In the genomic region with DNA sequence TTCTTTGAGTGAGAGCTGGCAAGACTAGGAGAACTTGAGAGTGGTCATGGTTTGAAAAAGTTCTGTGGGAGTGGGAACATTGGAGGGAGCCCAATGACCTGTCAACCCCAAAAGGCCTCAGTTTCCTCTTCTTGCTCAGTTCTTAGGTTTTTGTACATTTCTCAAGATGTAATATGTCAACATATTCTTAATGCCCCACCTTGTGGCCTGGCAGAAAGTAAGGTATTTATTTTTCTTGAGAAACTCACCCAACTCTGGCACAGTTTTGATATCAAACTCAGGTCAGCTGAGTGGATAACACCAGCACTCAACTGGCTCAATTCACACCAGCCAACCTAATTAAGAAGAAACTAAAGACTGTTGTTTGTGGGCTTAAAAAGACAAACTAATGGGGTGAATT, we compare ENCODE assay signal across 17 cellular contexts.
"Had no signal": no experiment of that assay in that cellular context is flagged by ENCODE, and none has a peak within 500 bp of the region (broad histone marks: within the 10 kb centered on the region; RNA-seq: fewer than 3 reads in every experiment).

No MANE protein-coding gene starts in this region.

- H3K4me1 ChIP-seq: parathyroid adenoma, testis, upper lobe of right lung had no signal

- H3K36me3 ChIP-seq: upper lobe of right lung had no signal

- H3K4me3 Mint-ChIP-seq: activated naive CD8-positive, alpha-beta T cell treated with anti-CD3 and anti-CD28 coated beads for 36 hours; stimulated activated naive CD8-positive, alpha-beta T cell treated with anti-CD3 and anti-CD28 coated beads, Interleukin-15, amount 100 ng/mL, for 72 hours; T-helper 2 cell treated with Interferon-gamma antibody and Interleukin-4, amounts not matched to agents 5 μg/mL and 100 μg/mL, for 36 hours had no signal

- ATAC-seq: stimulated activated naive CD8-positive, alpha-beta T cell treated with anti-CD3 and anti-CD28 coated beads, Interleukin-15, amount 100 ng/mL, for 72 hours; upper lobe of right lung had no signal

- H3K4me1 Mint-ChIP-seq: activated naive CD8-positive, alpha-beta T cell treated with anti-CD3 and anti-CD28 coated beads for 36 hours; stimulated activated naive CD8-positive, alpha-beta T cell treated with anti-CD3 and anti-CD28 coated beads, Interleukin-15, amount 100 ng/mL, for 72 hours had no signal

- H3K36me3 Mint-ChIP-seq: activated naive CD8-positive, alpha-beta T cell treated with anti-CD3 and anti-CD28 coated beads for 36 hours had no signal

- H3K27ac ChIP-seq: parathyroid adenoma, skin epidermis, testis, upper lobe of right lung had no signal

- H3K9me3 ChIP-seq: testis, upper lobe of right lung had no signal

- H3K27me3 ChIP-seq: testis, upper lobe of right lung had no signal

- DNase-seq: activated CD4-positive, alpha-beta T cell treated with anti-CD3 and anti-CD28 coated beads, Interleukin-2, amount 50 U/mL, for 4 hours; activated CD4-positive, CD25-positive, alpha-beta regulatory T cell treated with anti-CD3 and anti-CD28 coated beads, Interleukin-2, amount 50 U/mL, for 72 hours; activated gamma-delta T cell; activated naive CD8-positive, alpha-beta T cell treated with anti-CD3 and anti-CD28 coated beads for 36 hours; activated T-cell treated with anti-CD3 and anti-CD28 coated beads, Interleukin-2, amount 50 U/mL, for 1 hour; aorta; central memory CD4-positive, alpha-beta T cell; hippocampal formation; kidney glomerular epithelial cell; retina; stimulated activated CD4-positive, alpha-beta T cell treated with anti-CD3 and anti-CD28 coated beads, Interleukin-4, amount 100 ng/mL, for 4 hours; stimulated activated naive CD8-positive, alpha-beta T cell treated with anti-CD3 and anti-CD28 coated beads, Interleukin-15, amount 100 ng/mL, for 72 hours; testis; upper lobe of right lung had no signal

- H3K4me3 ChIP-seq: skin epidermis, testis, upper lobe of right lung had no signal

- H3K27ac Mint-ChIP-seq: activated naive CD8-positive, alpha-beta T cell treated with anti-CD3 and anti-CD28 coated beads for 36 hours; stimulated activated naive CD8-positive, alpha-beta T cell treated with anti-CD3 and anti-CD28 coated beads, Interleukin-15, amount 100 ng/mL, for 72 hours; T-helper 2 cell treated with Interferon-gamma antibody and Interleukin-4, amounts not matched to agents 5 μg/mL and 100 μg/mL, for 36 hours had no signal

- H3K9me3 Mint-ChIP-seq: activated naive CD8-positive, alpha-beta T cell treated with anti-CD3 and anti-CD28 coated beads for 36 hours; T-helper 2 cell treated with Interferon-gamma antibody and Interleukin-4, amounts not matched to agents 5 μg/mL and 100 μg/mL, for 36 hours had no signal

- H3K27me3 Mint-ChIP-seq: activated naive CD8-positive, alpha-beta T cell treated with anti-CD3 and anti-CD28 coated beads for 36 hours; stimulated activated naive CD8-positive, alpha-beta T cell treated with anti-CD3 and anti-CD28 coated beads, Interleukin-15, amount 100 ng/mL, for 72 hours had no signal
